Comparison of ENCODE assay signal across 15 cellular contexts in genomic region chr3:46188708-46189107, GRCh38. TPM values are rescaled to one million over a fixed set of nuclear protein-coding genes. Genes with fewer than 3 reads are reported as not detected.
DNase-seq lines count a peak whose midpoint lies in the region; ATAC-seq, FAIRE-seq and TF ChIP-seq lines count a peak whose summit lies in the region.
"Had no signal": no experiment of that assay in that cellular context is flagged by ENCODE, and none has a peak within 500 bp of the region (broad histone marks: within the 10 kb centered on the region; RNA-seq: fewer than 3 reads in every experiment).

No MANE protein-coding gene starts in this region.

- no peak overlapping the region for H3K27ac ChIP-seq in BLaER1
- no peak overlapping the region for H3K27ac ChIP-seq in K562 (ENCODE audit: extremely low read depth, low read depth, low read length)
- H3K27ac ChIP-seq in neuronal stem cell (replicated peaks; ENCODE audit: low read length) = no peak overlapping the region
- H3K27ac ChIP-seq: A549 had no signal

- no peak overlapping the region for H2AK5ac ChIP-seq in neuronal stem cell (ENCODE audit: low read depth, low read length)

- no peak overlapping the region for H3K9ac ChIP-seq in BLaER1
- peak overlapping the region in 1 of 2 experiments; percentile 46; a peak in 1 of 4 replicates for H3K9ac ChIP-seq in K562 (ENCODE audit: insufficient read depth in 1 of 2, low read depth in 2 of 2, low read length in 2 of 2)
- H3K9ac ChIP-seq in neuronal stem cell (ENCODE audit: low read depth, low read length, poor library complexity) = peak overlapping the region; percentile 36

- H2AFZ ChIP-seq in K562 (ENCODE audit: low read depth, low read length) (peak overlapping the region; percentile 49; the same call in 1 of the 2 replicates), neuronal stem cell (ENCODE audit: low read length) (peak overlapping the region; percentile 17)

- H3K9me3 Mint-ChIP-seq in MCF 10A (ENCODE audit: unreplicated experiment) = no peaks in the 10 kb centered on the region

- CTCF ChIA-PET in K562 (lab: Yijun Ruan, JAX; ENCODE audit: low intra/inter-chr PET ratio) = no interaction called here
- CTCF ChIA-PET in MCF 10A (lab: Yijun Ruan, JAX) = interaction anchor here (0.6 to 0.7 kb wide), 2 partner anchors 27 to 405 kb away, joined by 3 read pairs; no protein-coding TSS in a partner anchor

- no peaks in the 10 kb centered on the region for H3K79me2 ChIP-seq in K562 (ENCODE audit: control insufficient read depth, insufficient read depth, low read length)

- peaks cover 31% of the 10 kb centered on the region for H3K4me1 Mint-ChIP-seq in MCF 10A (ENCODE audit: insufficient read depth, unreplicated experiment)

- no peak for TF ChIP-seq POLR2A in K562 (conservative IDR thresholded peaks at IDR 0.05)

- TF ChIP-seq CTCF in K562 (IDR thresholded peaks at IDR 0.05 in 2 of 3, conservative IDR thresholded peaks at IDR 0.05 in 1 of 3; ENCODE audit: insufficient read depth in 2 of 3, low read depth in 1 of 3, low read length in 3 of 3) = no peak
- no peak for TF ChIP-seq CTCF in MCF 10A (IDR thresholded peaks at IDR 0.05; ENCODE audit: unreplicated experiment)

- no peak overlapping the region for H3K4me3 Mint-ChIP-seq in MCF 10A (ENCODE audit: unreplicated experiment)
- H3K4me3 Mint-ChIP-seq: CD4-positive, CD25-positive, alpha-beta regulatory T cell had no signal

- H3K27me3 Mint-ChIP-seq in MCF 10A (ENCODE audit: insufficient read depth, unreplicated experiment) = no peaks in the 10 kb centered on the region

- H4K91ac ChIP-seq in neuronal stem cell (ENCODE audit: low read depth, low read length, poor library complexity) = no peak overlapping the region

- POLR2A ChIA-PET in K562 (lab: Yijun Ruan, JAX) = no interaction called here
- POLR2A ChIA-PET in MCF 10A (lab: Yijun Ruan, JAX) = interaction anchor here (0.7 kb wide), 2 partner anchors 190 to 787 kb away, joined by 3 read pairs; no protein-coding TSS in a partner anchor

- H3K36me3 ChIP-seq in BLaER1 (no peaks in the 10 kb centered on the region), H7 (replicated peaks; ENCODE audit: control insufficient read depth, insufficient read depth, low read length) (no peaks in the 10 kb centered on the region), K562 (ENCODE audit: control insufficient read depth, insufficient read depth, low read length) (no peaks in the 10 kb centered on the region), neuronal stem cell (replicated peaks in 1 of 2; ENCODE audit: control insufficient read depth in 2 of 2, insufficient read depth in 2 of 2, low read length in 2 of 2) (no peaks in the 10 kb centered on the region)

- H3K4ac ChIP-seq in neuronal stem cell (ENCODE audit: low read length) = no peak overlapping the region

- H3K27ac Mint-ChIP-seq in MCF 10A (ENCODE audit: low read depth, unreplicated experiment) = no peak overlapping the region

- H2BK12ac ChIP-seq in neuronal stem cell (ENCODE audit: low read length) = no peak overlapping the region

- 2% methylated on average over 10 of the region's 10 CpGs for WGBS in K562 (ENCODE audit: insufficient coverage, low coverage, missing lambda C conversion rate)
- no CpG with 5 or more reads among the region's 10 CpGs for WGBS in neuronal stem cell (ENCODE audit: extremely low coverage in 2 of 2, insufficient read length in 2 of 2, insufficient replicate concordance in 1 of 2), 2 donors

- H3K4me3 ChIP-seq in BLaER1 (no peak overlapping the region), H7 (ENCODE audit: insufficient read depth, low read depth, low read length) (no peak overlapping the region), K562 (no peak overlapping the region), neuronal stem cell (ENCODE audit: low read length in 2 of 2) (no peak overlapping the region)
- H3K4me3 ChIP-seq: A549 had no signal

- H3K4me1 ChIP-seq in BLaER1 (peaks cover 42% of the 10 kb centered on the region), K562 (replicated peaks in 1 of 2; ENCODE audit: control insufficient read depth in 2 of 2, insufficient read depth in 2 of 2, low read length in 2 of 2) (no peaks in the 10 kb centered on the region), neuronal stem cell (ENCODE audit: control insufficient read depth in 2 of 2, insufficient read depth in 1 of 2, low read depth in 1 of 2, low read length in 2 of 2) (no peaks in the 10 kb centered on the region)
- H3K4me1 ChIP-seq: A549 had no signal

- in situ Hi-C loops in K562 (cut with MboI) = no loop called here

- peak overlapping the region; percentile 42 for H3K18ac ChIP-seq in neuronal stem cell (ENCODE audit: low read length)

- intact Hi-C loops in K562 (cut with micrococcal nuclease) (no loop called here), MCF 10A (cut with micrococcal nuclease) (no loop called here)

- H2BK120ac ChIP-seq in neuronal stem cell (ENCODE audit: low read depth, low read length) = no peak overlapping the region

- BruUV-seq in K562 (replicated peaks; lab: Mats Ljungman, UMichigan) (no TSS peak), MCF 10A (replicated peaks; lab: Mats Ljungman, UMichigan) (no TSS peak)

- no peak for TF ChIP-seq RAD21 in K562 (CRISPR knock-in tag; conservative IDR thresholded peaks at IDR 0.05 in 1 of 2, IDR thresholded peaks at IDR 0.05 in 1 of 2)

- H4K8ac ChIP-seq in neuronal stem cell (ENCODE audit: low read depth, low read length) = no peak overlapping the region

- DNase-seq in H7 (peak; percentile 6), K562 (ENCODE audit: extremely low read depth in 1 of 4, low spot score in 3 of 4) (no peak), neuronal stem cell (ENCODE audit: low spot score) (no peak), MCF 10A (ENCODE audit: unreplicated experiment) (no peak), NCI-H748 (lab: John Stamatoyannopoulos, UW; ENCODE audit: unreplicated experiment) (no peak)
- DNase-seq: CD4-positive, CD25-positive, alpha-beta regulatory T cell; DMS53; GF-D8; GOT3; KBM-7 had no signal

- H3K9me3 ChIP-seq in BLaER1 (peaks cover 28% of the 10 kb centered on the region), K562 (replicated peaks; ENCODE audit: control insufficient read depth, insufficient read depth, low read depth, low read length) (no peaks in the 10 kb centered on the region), neuronal stem cell (replicated peaks in 1 of 2; ENCODE audit: control insufficient read depth in 2 of 2, insufficient read depth in 1 of 2, low read depth in 1 of 2, low read length in 2 of 2) (peaks cover 0 to 7% of the 10 kb centered on the region in 2 donors)

- H3K14ac ChIP-seq in neuronal stem cell (ENCODE audit: low read length) = no peak overlapping the region

- H3K4me2 ChIP-seq in BLaER1 = peak overlapping the region; percentile 81
- no peak overlapping the region for H3K4me2 ChIP-seq in K562 (ENCODE audit: insufficient read depth, low read length)
- H3K4me2 ChIP-seq in neuronal stem cell (ENCODE audit: insufficient read depth, low read length, poor library complexity, severe bottlenecking) = no peak overlapping the region
- H3K4me2 ChIP-seq: A549 had no signal

- H2BK5ac ChIP-seq in neuronal stem cell (ENCODE audit: low read length) = no peak overlapping the region

- FAIRE-seq in K562 (lab: Jason Lieb, UNC) = no peak
- FAIRE-seq: A549 had no signal

- ATAC-seq in K562 (peak; percentile 61; the same call in 2 of the 3 replicates), GM21737 (IDR thresholded peaks at IDR 0.05; ENCODE audit: unreplicated experiment) (no peak), HG02610 (IDR thresholded peaks at IDR 0.05; ENCODE audit: unreplicated experiment) (no peak)

- H3K27me3 ChIP-seq in BLaER1 = no peaks in the 10 kb centered on the region
- H3K27me3 ChIP-seq in H7 (ENCODE audit: control insufficient read depth, insufficient read depth, low read length) = no peaks in the 10 kb centered on the region
- H3K27me3 ChIP-seq in K562 (ENCODE audit: control insufficient read depth in 2 of 2, insufficient read depth in 2 of 2, low read length in 2 of 2) = peaks cover 4 to 10% of the 10 kb centered on the region in 2 experiments; a peak in 4 of 5 replicates
- no peaks in the 10 kb centered on the region for H3K27me3 ChIP-seq in neuronal stem cell (ENCODE audit: control insufficient read depth in 3 of 3, insufficient read depth in 3 of 3, low read depth in 1 of 3, low read length in 3 of 3)

- H3K23ac ChIP-seq in neuronal stem cell (ENCODE audit: low read depth, low read length, poor library complexity) = peak overlapping the region; percentile 21

- no peaks in the 10 kb centered on the region for H3K79me1 ChIP-seq in neuronal stem cell (ENCODE audit: low read depth, low read length)

- H4K20me1 ChIP-seq in BLaER1 = peaks cover 6% of the 10 kb centered on the region; the same call in 1 of the 2 replicates
- H4K20me1 ChIP-seq in K562 (replicated peaks; ENCODE audit: control insufficient read depth, insufficient read depth, low read length) = no peaks in the 10 kb centered on the region

- TF ChIP-seq EP300 in K562 (IDR thresholded peaks at IDR 0.05; ENCODE audit: low read length) = no peak

- no peaks in the 10 kb centered on the region for H3K36me3 Mint-ChIP-seq in MCF 10A (ENCODE audit: insufficient read depth, unreplicated experiment)
- H3K36me3 Mint-ChIP-seq: CD4-positive, CD25-positive, alpha-beta regulatory T cell had no signal

- no peaks in the 10 kb centered on the region for H3K9me1 ChIP-seq in K562 (ENCODE audit: control insufficient read depth, insufficient read depth, low read length)

- no peak overlapping the region for H2BK15ac ChIP-seq in neuronal stem cell (ENCODE audit: low read length)

RNA-seq across cellular contexts. Expression of gene CCR1, which starts 19.4 kb away (rescaled TPM):
- total RNA-seq in H7 (2014; rRNA removed; shearing (Covaris generic)) = not detected in 2 replicates
- total RNA-seq in K562 (2011; cell fraction: chromatin; rRNA removed; ENCODE audit: low replicate concordance) = not detected in 2 replicates
- total RNA-seq in K562 (2011; cell fraction: nucleolus; rRNA removed) = not detected in 2 replicates
- not detected in 2 replicates for total RNA-seq in K562 (2011; cell fraction: nucleoplasm; rRNA removed)
- total RNA-seq in K562 (2014; rRNA removed) (not detected in 2 replicates), K562 (2014; rRNA removed; fragmentation: Illumina TruSeq; extraction: Trizol) (not detected in 2 replicates), K562 (2015; rRNA removed; fragmentation: Illumina TruSeq; extraction: Trizol) (not detected in 2 replicates), K562 (2021) (0.09 TPM in 1 of 2 replicates, not detected in the other), MCF 10A (2022) (not detected in 2 replicates)
- polyA plus RNA-seq in K562 (2011; rRNA removed) (not detected in 2 replicates), K562 (2014; fragmentation: Illumina TruSeq; extraction: Trizol) (not detected in 2 replicates), K562 (2014; fragmentation: Nextera tagmentation; extraction: Ambion mirVana) (not detected), K562 (2014; rRNA removed) (not detected in 2 replicates)
- not detected in 2 replicates for polyA plus RNA-seq in K562 (2011; cell fraction: cytosol; rRNA removed)
- not detected in 2 replicates for polyA plus RNA-seq in K562 (2011; cell fraction: nucleus; rRNA removed)
- polyA plus RNA-seq in K562 (2012) = not detected in 2 replicates
- polyA minus RNA-seq in K562 (2011; rRNA and poly(A)+ RNA removed) = not detected in 2 replicates
- polyA minus RNA-seq in K562 (2011; cell fraction: cytosol; rRNA and poly(A)+ RNA removed) = not detected in 2 replicates
- polyA minus RNA-seq in K562 (2011; cell fraction: nucleus; rRNA and poly(A)+ RNA removed) = not detected in 2 replicates
- polyA plus RNA-seq in neuronal stem cell (2013, experiment 1 of 2) = 0.04 TPM
- polyA plus RNA-seq in neuronal stem cell (2013, experiment 2 of 2) = 0.04 TPM
- polyA plus RNA-seq: BJ had no signal

RNA-seq across cellular contexts. Expression of gene CCR3, which starts 53.6 kb away (rescaled TPM):
- not detected in 2 replicates for total RNA-seq in H7 (2014; rRNA removed; shearing (Covaris generic))
- total RNA-seq in K562 (2011; cell fraction: chromatin; rRNA removed; ENCODE audit: low replicate concordance) = not detected in 2 replicates
- total RNA-seq in K562 (2011; cell fraction: nucleolus; rRNA removed) = not detected in 2 replicates
- not detected in 2 replicates for total RNA-seq in K562 (2011; cell fraction: nucleoplasm; rRNA removed)
- not detected in 2 replicates for total RNA-seq in K562 (2014; rRNA removed)
- total RNA-seq in K562 (2014; rRNA removed; fragmentation: Illumina TruSeq; extraction: Trizol) = not detected in 2 replicates
- not detected in 2 replicates for total RNA-seq in K562 (2015; rRNA removed; fragmentation: Illumina TruSeq; extraction: Trizol)
- not detected in 2 replicates for total RNA-seq in K562 (2021)
- polyA plus RNA-seq in K562 (2011; rRNA removed) = not detected in 2 replicates
- polyA plus RNA-seq in K562 (2011; cell fraction: cytosol; rRNA removed) = not detected in 2 replicates
- polyA plus RNA-seq in K562 (2011; cell fraction: nucleus; rRNA removed) = not detected in 2 replicates
- not detected in 2 replicates for polyA plus RNA-seq in K562 (2012)
- polyA plus RNA-seq in K562 (2014; fragmentation: Illumina TruSeq; extraction: Trizol) = not detected in 2 replicates
- polyA plus RNA-seq in K562 (2014; fragmentation: Nextera tagmentation; extraction: Ambion mirVana) = not detected
- polyA plus RNA-seq in K562 (2014; rRNA removed) = not detected in 2 replicates
- not detected in 2 replicates for polyA minus RNA-seq in K562 (2011; rRNA and poly(A)+ RNA removed)
- polyA minus RNA-seq in K562 (2011; cell fraction: cytosol; rRNA and poly(A)+ RNA removed) = not detected in 2 replicates
- not detected in 2 replicates for polyA minus RNA-seq in K562 (2011; cell fraction: nucleus; rRNA and poly(A)+ RNA removed)
- not detected for polyA plus RNA-seq in neuronal stem cell (2013, experiment 1 of 2)
- not detected for polyA plus RNA-seq in neuronal stem cell (2013, experiment 2 of 2)
- not detected in 2 replicates for total RNA-seq in MCF 10A (2022)
- polyA plus RNA-seq: A549, BJ had no signal
